In the genomic region with DNA sequence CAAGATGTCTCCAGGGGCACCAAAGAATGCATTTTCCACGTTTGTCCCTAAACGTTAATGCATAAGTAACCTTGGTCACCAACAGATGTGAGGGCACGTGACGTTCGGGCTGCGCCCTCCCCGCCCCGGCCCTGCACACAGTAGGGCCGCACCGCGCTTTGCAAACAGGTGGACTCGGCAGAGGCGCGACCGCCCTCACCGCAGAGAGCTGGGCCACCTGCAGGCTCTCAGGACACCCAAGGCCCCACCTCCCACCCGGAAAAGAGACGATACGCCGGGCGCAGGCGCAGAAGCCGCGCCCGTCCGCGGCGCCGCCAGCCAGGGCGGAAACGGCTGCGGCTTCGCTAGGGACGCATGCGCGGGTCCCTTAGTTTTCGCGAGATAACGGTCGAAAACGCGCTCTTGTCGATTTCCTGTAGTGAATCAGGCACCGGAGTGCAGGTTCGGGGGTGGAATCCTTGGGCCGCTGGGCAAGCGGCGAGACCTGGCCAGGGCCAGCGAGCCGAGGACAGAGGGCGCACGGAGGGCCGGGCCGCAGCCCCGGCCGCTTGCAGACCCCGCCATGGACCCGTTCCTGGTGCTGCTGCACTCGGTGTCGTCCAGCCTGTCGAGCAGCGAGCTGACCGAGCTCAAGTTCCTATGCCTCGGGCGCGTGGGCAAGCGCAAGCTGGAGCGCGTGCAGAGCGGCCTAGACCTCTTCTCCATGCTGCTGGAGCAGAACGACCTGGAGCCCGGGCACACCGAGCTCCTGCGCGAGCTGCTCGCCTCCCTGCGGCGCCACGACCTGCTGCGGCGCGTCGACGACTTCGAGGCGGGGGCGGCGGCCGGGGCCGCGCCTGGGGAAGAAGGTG, we compare ENCODE assay signal across 1 cellular context.
A peak's percentile ranks its signal among the peaks of the same experiment; 100 is the strongest.
TF ChIP-seq lines count a peak whose summit lies in the region.

A gene with protein sequence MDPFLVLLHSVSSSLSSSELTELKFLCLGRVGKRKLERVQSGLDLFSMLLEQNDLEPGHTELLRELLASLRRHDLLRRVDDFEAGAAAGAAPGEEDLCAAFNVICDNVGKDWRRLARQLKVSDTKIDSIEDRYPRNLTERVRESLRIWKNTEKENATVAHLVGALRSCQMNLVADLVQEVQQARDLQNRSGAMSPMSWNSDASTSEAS (plus strand): TSS at position 399 of the 851 bp plus-strand sequence. CDS start 164 bp downstream, at position 563.

TF ChIP-seq in HepG2, 621 proteins besides CTCF, POLR2A, EP300 and RAD21 (continued from another document and continues in another):
- TF ChIP-seq, protein P1, sequence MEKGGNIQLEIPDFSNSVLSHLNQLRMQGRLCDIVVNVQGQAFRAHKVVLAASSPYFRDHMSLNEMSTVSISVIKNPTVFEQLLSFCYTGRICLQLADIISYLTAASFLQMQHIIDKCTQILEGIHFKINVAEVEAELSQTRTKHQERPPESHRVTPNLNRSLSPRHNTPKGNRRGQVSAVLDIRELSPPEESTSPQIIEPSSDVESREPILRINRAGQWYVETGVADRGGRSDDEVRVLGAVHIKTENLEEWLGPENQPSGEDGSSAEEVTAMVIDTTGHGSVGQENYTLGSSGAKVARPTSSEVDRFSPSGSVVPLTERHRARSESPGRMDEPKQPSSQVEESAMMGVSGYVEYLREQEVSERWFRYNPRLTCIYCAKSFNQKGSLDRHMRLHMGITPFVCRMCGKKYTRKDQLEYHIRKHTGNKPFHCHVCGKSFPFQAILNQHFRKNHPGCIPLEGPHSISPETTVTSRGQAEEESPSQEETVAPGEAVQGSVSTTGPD (CRISPR knock-in tag; IDR thresholded peaks at IDR 0.05), result no peak
- TF ChIP-seq ZNF274 (CRISPR knock-in tag; IDR thresholded peaks at IDR 0.05) (no peak; the same call in 1 of the 2 replicates), MZF1 (CRISPR knock-in tag; IDR thresholded peaks at IDR 0.05; ENCODE audit: borderline replicate concordance) (no peak), ZFP90 (CRISPR knock-in tag; IDR thresholded peaks at IDR 0.05; ENCODE audit: borderline replicate concordance) (0 out of 2 replicates have a peak, but pooled peaks have one; percentile 41), ZKSCAN5 (CRISPR knock-in tag; IDR thresholded peaks at IDR 0.05) (no peak), ZSCAN30 (CRISPR knock-in tag; IDR thresholded peaks at IDR 0.05) (0 out of 2 replicates have a peak, but pooled peaks have one; percentile 41), TRIM24 (CRISPR knock-in tag; IDR thresholded peaks at IDR 0.05) (no peak), GZF1 (CRISPR knock-in tag; IDR thresholded peaks at IDR 0.05) (no peak), THYN1 (CRISPR knock-in tag; IDR thresholded peaks at IDR 0.05; ENCODE audit: borderline replicate concordance, low read depth) (no peak), MEIS1 (CRISPR knock-in tag; IDR thresholded peaks at IDR 0.05; ENCODE audit: borderline replicate concordance) (no peak), SMARCE1 (IDR thresholded peaks at IDR 0.05; ENCODE audit: borderline replicate concordance) (no peak), ZNF792 (CRISPR knock-in tag; IDR thresholded peaks at IDR 0.05) (peak; percentile 62; the same call in 1 of the 2 replicates), TMF1 (CRISPR knock-in tag; IDR thresholded peaks at IDR 0.05; ENCODE audit: low read depth) (0 out of 2 replicates have a peak, but pooled peaks have one; percentile 57), NFATC3 (CRISPR knock-in tag; IDR thresholded peaks at IDR 0.05) (no peak), ZNF546 (CRISPR knock-in tag; conservative IDR thresholded peaks at IDR 0.05) (no peak; the same call in 1 of the 2 replicates), ZNF629 (CRISPR knock-in tag; conservative IDR thresholded peaks at IDR 0.05) (peak; percentile 27; the same call in 1 of the 2 replicates), ZNF557 (CRISPR knock-in tag; IDR thresholded peaks at IDR 0.05) (no peak), NCOR1 (IDR thresholded peaks at IDR 0.05; ENCODE audit: borderline replicate concordance, low read length) (no peak), ZNF329 (CRISPR knock-in tag; IDR thresholded peaks at IDR 0.05; ENCODE audit: low read depth) (no peak; the same call in 1 of the 2 replicates), POLR2G (IDR thresholded peaks at IDR 0.05; ENCODE audit: low read depth, low read length) (peak; percentile 88), TBL1XR1 (IDR thresholded peaks at IDR 0.05; ENCODE audit: borderline replicate concordance, low read length, partially characterized antibody) (no peak), ZFYVE20 (CRISPR knock-in tag; IDR thresholded peaks at IDR 0.05; ENCODE audit: borderline replicate concordance, low read depth) (no peak), ZBTB38 (CRISPR knock-in tag; IDR thresholded peaks at IDR 0.05) (peak; percentile 14; the same call in 1 of the 2 replicates), TARDBP (CRISPR knock-in tag; IDR thresholded peaks at IDR 0.05) (peak; percentile 54; the same call in 1 of the 2 replicates), FOXC1 (CRISPR knock-in tag; IDR thresholded peaks at IDR 0.05; ENCODE audit: borderline replicate concordance) (no peak; the same call in 1 of the 2 replicates), HCFC1 (IDR thresholded peaks at IDR 0.05; ENCODE audit: low read depth, low read length) (peak; percentile 62; the same call in 1 of the 2 replicates), ZNF12 (CRISPR knock-in tag; IDR thresholded peaks at IDR 0.05) (no peak), KMT2A (CRISPR knock-in tag; IDR thresholded peaks at IDR 0.05) (peak; percentile 84), ZNF772 (CRISPR knock-in tag; IDR thresholded peaks at IDR 0.05) (peak; percentile 62), ZNF468 (CRISPR knock-in tag; IDR thresholded peaks at IDR 0.05) (0 out of 2 replicates have a peak, but pooled peaks have one; percentile 58), U2AF1 (optimal IDR thresholded peaks at IDR 0.05; ENCODE audit: low read depth, low read length) (no peak), HMG20A (CRISPR knock-in tag; IDR thresholded peaks at IDR 0.05; ENCODE audit: borderline replicate concordance) (no peak), ZNF496 (CRISPR knock-in tag; IDR thresholded peaks at IDR 0.05; ENCODE audit: insufficient replicate concordance) (no peak), NCOA1 (CRISPR knock-in tag; IDR thresholded peaks at IDR 0.05) (no peak), ZNF251 (CRISPR knock-in tag; IDR thresholded peaks at IDR 0.05) (no peak), SKI (IDR thresholded peaks at IDR 0.05; ENCODE audit: partially characterized antibody) (no peak), CENPT (CRISPR knock-in tag; IDR thresholded peaks at IDR 0.05; ENCODE audit: low read depth) (no peak), ZNF607 (CRISPR knock-in tag; IDR thresholded peaks at IDR 0.05; ENCODE audit: borderline replicate concordance) (peak; percentile 80; the same call in 1 of the 2 replicates)
- TF ChIP-seq, protein P2, sequence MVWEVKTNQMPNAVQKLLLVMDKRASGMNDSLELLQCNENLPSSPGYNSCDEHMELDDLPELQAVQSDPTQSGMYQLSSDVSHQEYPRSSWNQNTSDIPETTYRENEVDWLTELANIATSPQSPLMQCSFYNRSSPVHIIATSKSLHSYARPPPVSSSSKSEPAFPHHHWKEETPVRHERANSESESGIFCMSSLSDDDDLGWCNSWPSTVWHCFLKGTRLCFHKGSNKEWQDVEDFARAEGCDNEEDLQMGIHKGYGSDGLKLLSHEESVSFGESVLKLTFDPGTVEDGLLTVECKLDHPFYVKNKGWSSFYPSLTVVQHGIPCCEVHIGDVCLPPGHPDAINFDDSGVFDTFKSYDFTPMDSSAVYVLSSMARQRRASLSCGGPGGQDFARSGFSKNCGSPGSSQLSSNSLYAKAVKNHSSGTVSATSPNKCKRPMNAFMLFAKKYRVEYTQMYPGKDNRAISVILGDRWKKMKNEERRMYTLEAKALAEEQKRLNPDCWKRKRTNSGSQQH (CRISPR knock-in tag; IDR thresholded peaks at IDR 0.05; ENCODE audit: low read depth), result peak; percentile 53; the same call in 1 of the 2 replicates
- TF ChIP-seq, protein P3, sequence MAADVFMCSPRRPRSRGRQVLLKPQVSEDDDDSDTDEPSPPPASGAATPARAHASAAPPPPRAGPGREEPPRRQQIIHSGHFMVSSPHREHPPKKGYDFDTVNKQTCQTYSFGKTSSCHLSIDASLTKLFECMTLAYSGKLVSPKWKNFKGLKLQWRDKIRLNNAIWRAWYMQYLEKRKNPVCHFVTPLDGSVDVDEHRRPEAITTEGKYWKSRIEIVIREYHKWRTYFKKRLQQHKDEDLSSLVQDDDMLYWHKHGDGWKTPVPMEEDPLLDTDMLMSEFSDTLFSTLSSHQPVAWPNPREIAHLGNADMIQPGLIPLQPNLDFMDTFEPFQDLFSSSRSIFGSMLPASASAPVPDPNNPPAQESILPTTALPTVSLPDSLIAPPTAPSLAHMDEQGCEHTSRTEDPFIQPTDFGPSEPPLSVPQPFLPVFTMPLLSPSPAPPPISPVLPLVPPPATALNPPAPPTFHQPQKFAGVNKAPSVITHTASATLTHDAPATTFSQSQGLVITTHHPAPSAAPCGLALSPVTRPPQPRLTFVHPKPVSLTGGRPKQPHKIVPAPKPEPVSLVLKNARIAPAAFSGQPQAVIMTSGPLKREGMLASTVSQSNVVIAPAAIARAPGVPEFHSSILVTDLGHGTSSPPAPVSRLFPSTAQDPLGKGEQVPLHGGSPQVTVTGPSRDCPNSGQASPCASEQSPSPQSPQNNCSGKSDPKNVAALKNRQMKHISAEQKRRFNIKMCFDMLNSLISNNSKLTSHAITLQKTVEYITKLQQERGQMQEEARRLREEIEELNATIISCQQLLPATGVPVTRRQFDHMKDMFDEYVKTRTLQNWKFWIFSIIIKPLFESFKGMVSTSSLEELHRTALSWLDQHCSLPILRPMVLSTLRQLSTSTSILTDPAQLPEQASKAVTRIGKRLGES (CRISPR knock-in tag; IDR thresholded peaks at IDR 0.05; ENCODE audit: borderline replicate concordance), result 0 out of 2 replicates have a peak, but pooled peaks have one; percentile 7
- TF ChIP-seq, protein P4, sequence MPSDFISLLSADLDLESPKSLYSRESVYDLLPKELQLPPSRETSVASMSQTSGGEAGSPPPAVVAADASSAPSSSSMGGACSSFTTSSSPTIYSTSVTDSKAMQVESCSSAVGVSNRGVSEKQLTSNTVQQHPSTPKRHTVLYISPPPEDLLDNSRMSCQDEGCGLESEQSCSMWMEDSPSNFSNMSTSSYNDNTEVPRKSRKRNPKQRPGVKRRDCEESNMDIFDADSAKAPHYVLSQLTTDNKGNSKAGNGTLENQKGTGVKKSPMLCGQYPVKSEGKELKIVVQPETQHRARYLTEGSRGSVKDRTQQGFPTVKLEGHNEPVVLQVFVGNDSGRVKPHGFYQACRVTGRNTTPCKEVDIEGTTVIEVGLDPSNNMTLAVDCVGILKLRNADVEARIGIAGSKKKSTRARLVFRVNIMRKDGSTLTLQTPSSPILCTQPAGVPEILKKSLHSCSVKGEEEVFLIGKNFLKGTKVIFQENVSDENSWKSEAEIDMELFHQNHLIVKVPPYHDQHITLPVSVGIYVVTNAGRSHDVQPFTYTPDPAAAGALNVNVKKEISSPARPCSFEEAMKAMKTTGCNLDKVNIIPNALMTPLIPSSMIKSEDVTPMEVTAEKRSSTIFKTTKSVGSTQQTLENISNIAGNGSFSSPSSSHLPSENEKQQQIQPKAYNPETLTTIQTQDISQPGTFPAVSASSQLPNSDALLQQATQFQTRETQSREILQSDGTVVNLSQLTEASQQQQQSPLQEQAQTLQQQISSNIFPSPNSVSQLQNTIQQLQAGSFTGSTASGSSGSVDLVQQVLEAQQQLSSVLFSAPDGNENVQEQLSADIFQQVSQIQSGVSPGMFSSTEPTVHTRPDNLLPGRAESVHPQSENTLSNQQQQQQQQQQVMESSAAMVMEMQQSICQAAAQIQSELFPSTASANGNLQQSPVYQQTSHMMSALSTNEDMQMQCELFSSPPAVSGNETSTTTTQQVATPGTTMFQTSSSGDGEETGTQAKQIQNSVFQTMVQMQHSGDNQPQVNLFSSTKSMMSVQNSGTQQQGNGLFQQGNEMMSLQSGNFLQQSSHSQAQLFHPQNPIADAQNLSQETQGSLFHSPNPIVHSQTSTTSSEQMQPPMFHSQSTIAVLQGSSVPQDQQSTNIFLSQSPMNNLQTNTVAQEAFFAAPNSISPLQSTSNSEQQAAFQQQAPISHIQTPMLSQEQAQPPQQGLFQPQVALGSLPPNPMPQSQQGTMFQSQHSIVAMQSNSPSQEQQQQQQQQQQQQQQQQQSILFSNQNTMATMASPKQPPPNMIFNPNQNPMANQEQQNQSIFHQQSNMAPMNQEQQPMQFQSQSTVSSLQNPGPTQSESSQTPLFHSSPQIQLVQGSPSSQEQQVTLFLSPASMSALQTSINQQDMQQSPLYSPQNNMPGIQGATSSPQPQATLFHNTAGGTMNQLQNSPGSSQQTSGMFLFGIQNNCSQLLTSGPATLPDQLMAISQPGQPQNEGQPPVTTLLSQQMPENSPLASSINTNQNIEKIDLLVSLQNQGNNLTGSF (CRISPR knock-in tag; IDR thresholded peaks at IDR 0.05), result no peak; the same call in 1 of the 2 replicates
- TF ChIP-seq, protein P5, sequence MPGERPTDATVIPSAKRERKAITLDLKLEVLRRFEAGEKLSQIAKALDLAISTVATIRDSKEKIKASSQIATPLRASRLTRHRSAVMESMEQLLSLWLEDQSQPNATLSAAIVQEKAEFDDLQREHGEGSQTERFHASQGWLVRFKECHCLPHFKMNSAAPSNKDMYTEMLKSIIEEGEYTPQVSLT (CRISPR knock-in tag; IDR thresholded peaks at IDR 0.05; ENCODE audit: borderline replicate concordance, low read depth), result no peak
- TF ChIP-seq, protein P6, sequence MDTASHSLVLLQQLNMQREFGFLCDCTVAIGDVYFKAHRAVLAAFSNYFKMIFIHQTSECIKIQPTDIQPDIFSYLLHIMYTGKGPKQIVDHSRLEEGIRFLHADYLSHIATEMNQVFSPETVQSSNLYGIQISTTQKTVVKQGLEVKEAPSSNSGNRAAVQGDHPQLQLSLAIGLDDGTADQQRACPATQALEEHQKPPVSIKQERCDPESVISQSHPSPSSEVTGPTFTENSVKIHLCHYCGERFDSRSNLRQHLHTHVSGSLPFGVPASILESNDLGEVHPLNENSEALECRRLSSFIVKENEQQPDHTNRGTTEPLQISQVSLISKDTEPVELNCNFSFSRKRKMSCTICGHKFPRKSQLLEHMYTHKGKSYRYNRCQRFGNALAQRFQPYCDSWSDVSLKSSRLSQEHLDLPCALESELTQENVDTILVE (CRISPR knock-in tag; IDR thresholded peaks at IDR 0.05), result no peak
- TF ChIP-seq, protein P7, sequence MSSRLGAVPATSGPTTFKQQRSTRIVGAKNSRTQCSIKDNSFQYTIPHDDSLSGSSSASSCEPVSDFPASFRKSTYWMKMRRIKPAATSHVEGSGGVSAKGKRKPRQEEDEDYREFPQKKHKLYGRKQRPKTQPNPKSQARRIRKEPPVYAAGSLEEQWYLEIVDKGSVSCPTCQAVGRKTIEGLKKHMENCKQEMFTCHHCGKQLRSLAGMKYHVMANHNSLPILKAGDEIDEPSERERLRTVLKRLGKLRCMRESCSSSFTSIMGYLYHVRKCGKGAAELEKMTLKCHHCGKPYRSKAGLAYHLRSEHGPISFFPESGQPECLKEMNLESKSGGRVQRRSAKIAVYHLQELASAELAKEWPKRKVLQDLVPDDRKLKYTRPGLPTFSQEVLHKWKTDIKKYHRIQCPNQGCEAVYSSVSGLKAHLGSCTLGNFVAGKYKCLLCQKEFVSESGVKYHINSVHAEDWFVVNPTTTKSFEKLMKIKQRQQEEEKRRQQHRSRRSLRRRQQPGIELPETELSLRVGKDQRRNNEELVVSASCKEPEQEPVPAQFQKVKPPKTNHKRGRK (CRISPR knock-in tag; IDR thresholded peaks at IDR 0.05), result no peak
- TF ChIP-seq, protein P8, sequence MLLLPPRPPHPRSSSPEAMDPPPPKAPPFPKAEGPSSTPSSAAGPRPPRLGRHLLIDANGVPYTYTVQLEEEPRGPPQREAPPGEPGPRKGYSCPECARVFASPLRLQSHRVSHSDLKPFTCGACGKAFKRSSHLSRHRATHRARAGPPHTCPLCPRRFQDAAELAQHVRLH (CRISPR knock-in tag; IDR thresholded peaks at IDR 0.05; ENCODE audit: borderline replicate concordance, low read depth), result peak; percentile 36; the same call in 1 of the 2 replicates
